13 cellular contexts compared by ENCODE assay signal in genomic region chrX:13001961-13002671, GRCh38. TPM values are rescaled to one million over a fixed set of nuclear protein-coding genes. Genes with fewer than 3 reads are reported as not detected.
DNase-seq lines count a peak whose midpoint lies in the region; ATAC-seq and TF ChIP-seq lines count a peak whose summit lies in the region.
"Had no signal": no experiment of that assay in that cellular context is flagged by ENCODE, and none has a peak within 500 bp of the region (broad histone marks: within the 10 kb centered on the region; RNA-seq: fewer than 3 reads in every experiment).

No MANE protein-coding gene starts in this region.

- H2AFZ ChIP-seq in osteoblast (ENCODE audit: low read length) = no peak overlapping the region

- H4K20me1 ChIP-seq in osteoblast (ENCODE audit: insufficient read depth, low read length) = no peaks in the 10 kb centered on the region

- H3K9me3 ChIP-seq in T-helper 17 cell (ENCODE audit: control insufficient read depth, low read length, poor library complexity, severe bottlenecking) = no peaks in the 10 kb centered on the region
- H3K9me3 ChIP-seq in osteoblast (ENCODE audit: low read depth, low read length) = no peaks in the 10 kb centered on the region
- H3K9me3 ChIP-seq: vagina had no signal

- peaks cover 40% of the 10 kb centered on the region for H3K4me1 ChIP-seq in osteoblast (ENCODE audit: insufficient read depth, low read length)

- TF ChIP-seq CTCF in CD14-positive monocyte (IDR thresholded peaks at IDR 0.05) (no peak), fibroblast of mammary gland (conservative IDR thresholded peaks at IDR 0.05; ENCODE audit: control insufficient read depth, insufficient read depth, low read depth, low read length) (no peak), osteoblast (IDR thresholded peaks at IDR 0.05; ENCODE audit: extremely low read depth, low read depth, low read length) (no peak)

- intact Hi-C loops in CD14-positive monocyte (cut with micrococcal nuclease) = loop anchor here (10.0 kb wide), 2 partner anchors 47 to 83 kb away; no protein-coding TSS in a partner anchor
- intact Hi-C loops in cardiac septum (cut with DNase I) = no loop called here

- H3K27ac Mint-ChIP-seq in CD14-positive monocyte (peak overlapping the region in 5 of 7 donors; percentile 31 to 95 (median 87)), T-helper 17 cell (peak overlapping the region; percentile 95)

- no peak overlapping the region for H3K4me2 ChIP-seq in osteoblast (ENCODE audit: insufficient read depth, low read length)

- no peaks in the 10 kb centered on the region for H3K79me2 ChIP-seq in osteoblast (ENCODE audit: insufficient read depth, low read length)

- H3K27me3 Mint-ChIP-seq in CD14-positive monocyte (ENCODE audit: low read depth in 3 of 3) (peaks cover 0 to 26% (median 0%) of the 10 kb centered on the region in 3 donors), T-helper 17 cell (no peaks in the 10 kb centered on the region)

- DNase-seq in CD14-positive monocyte (ENCODE audit: low spot score) = peak; percentile 52
- DNase-seq in T-helper 17 cell = no peak
- peak; percentile 33 for DNase-seq in fibroblast of mammary gland (ENCODE audit: low read depth)
- DNase-seq in osteoblast (ENCODE audit: insufficient read length, low spot score, missing footprints) = no peak
- DNase-seq in DMS79 (lab: John Stamatoyannopoulos, UW) = no peak
- no peak for DNase-seq in cardiac septum (ENCODE audit: low spot score)
- DNase-seq: dermis blood vessel endothelial cell, Kasumi-1 had no signal

- H3K4me3 ChIP-seq in fibroblast of mammary gland (ENCODE audit: control insufficient read depth, low read depth, low read length) (no peak overlapping the region), osteoblast (ENCODE audit: insufficient read depth, low read length) (no peak overlapping the region)
- H3K4me3 ChIP-seq: vagina had no signal

- ATAC-seq in GM18907 (IDR thresholded peaks at IDR 0.05; ENCODE audit: unreplicated experiment) = peak; percentile 21
- ATAC-seq in T-helper 17 cell = peak; percentile 51
- no peak for ATAC-seq in HG03097 (IDR thresholded peaks at IDR 0.05; ENCODE audit: low FRiP score, unreplicated experiment)

- no peak overlapping the region for H3K27ac ChIP-seq in osteoblast (ENCODE audit: low read depth, low read length)
- H3K27ac ChIP-seq: vagina had no signal

- H3K27me3 ChIP-seq in osteoblast (ENCODE audit: insufficient read depth, low read length) = no peaks in the 10 kb centered on the region
- H3K27me3 ChIP-seq: vagina had no signal

- H3K36me3 ChIP-seq in osteoblast (ENCODE audit: insufficient read depth, low read length) = no peaks in the 10 kb centered on the region
- H3K36me3 ChIP-seq: vagina had no signal

- H3K4me1 Mint-ChIP-seq in CD14-positive monocyte (peaks cover 69% of the 10 kb centered on the region), T-helper 17 cell (peaks cover 39% of the 10 kb centered on the region)

- peaks cover 0 to 3% (median 0%) of the 10 kb centered on the region in 7 donors for H3K9me3 Mint-ChIP-seq in CD14-positive monocyte
- H3K9me3 Mint-ChIP-seq: neural crest cell had no signal

- H3K36me3 Mint-ChIP-seq in CD14-positive monocyte = no peaks in the 10 kb centered on the region
- H3K36me3 Mint-ChIP-seq in T-helper 17 cell (ENCODE audit: low read depth) = no peaks in the 10 kb centered on the region

- no peak overlapping the region for H3K4me3 Mint-ChIP-seq in CD14-positive monocyte
- H3K4me3 Mint-ChIP-seq in T-helper 17 cell = peak overlapping the region; percentile 12
- H3K4me3 Mint-ChIP-seq: neural crest cell had no signal

RNA-seq across cellular contexts. Expression of gene TMSB4X, which starts 27.2 kb away (rescaled TPM):
- polyA plus RNA-seq in CD14-positive monocyte = over 10,000 TPM; 27,127 to 31,074 TPM
- 1,000 to 10,000 TPM; 5,781 to 7,183 TPM for total RNA-seq in T-helper 17 cell
- total RNA-seq in osteoblast = 5,120 and 5,652 TPM in 2 replicates
- total RNA-seq in cardiac septum = 921 TPM

RNA-seq across cellular contexts. Expression of gene FAM9C, which starts 42.3 kb away (rescaled TPM):
- not detected for polyA plus RNA-seq in CD14-positive monocyte
- total RNA-seq in T-helper 17 cell (not detected), osteoblast (under 0.01 TPM in 1 of 2 replicates, not detected in the other), cardiac septum (not detected)
- total RNA-seq: activated CD8-positive, alpha-beta memory T cell treated with anti-CD3 and anti-CD28 coated beads for 36 hours; dermis blood vessel endothelial cell; vagina had no signal

Comparison
In these comparisons a context has a peak if more than half of its experiments do, and no peak if none do; other contexts are left out.
1. DNase-seq: peak in CD14-positive monocyte (single experiment) and fibroblast of mammary gland (single experiment); none in T-helper 17 cell (0 of 3), osteoblast (single experiment), DMS79 (single experiment) and cardiac septum (single experiment).